11 cellular contexts compared by ENCODE assay signal in the genomic region with DNA sequence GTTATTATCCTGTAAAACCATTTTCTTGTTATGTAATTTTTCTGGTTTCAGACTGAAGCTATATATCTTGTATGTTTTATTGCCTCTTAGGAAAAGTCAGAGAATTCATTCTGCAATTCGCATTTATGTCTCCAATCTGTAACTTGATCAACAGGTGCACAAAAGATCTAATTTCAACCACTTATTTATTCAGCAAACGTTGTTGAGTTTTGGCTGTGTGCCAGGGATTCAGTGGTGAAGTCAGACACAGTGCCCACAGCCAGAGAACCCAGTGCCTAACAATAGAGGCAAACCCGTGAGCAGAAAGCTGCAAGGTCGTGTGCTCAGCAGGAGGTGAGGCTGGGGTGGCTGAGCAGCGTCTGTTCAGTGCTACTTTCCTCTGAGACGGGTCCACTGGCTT.
A peak's percentile ranks its signal among the peaks of the same experiment; 100 is the strongest.
DNase-seq lines count a peak whose midpoint lies in the region; TF ChIP-seq lines count a peak whose summit lies in the region.
"Had no signal": no experiment of that assay in that cellular context is flagged by ENCODE, and none has a peak within 500 bp of the region (broad histone marks: within the 10 kb centered on the region; RNA-seq: fewer than 3 reads in every experiment).

No MANE protein-coding gene starts in this region.

- no peak for TF ChIP-seq POLR2A in thyroid gland (IDR thresholded peaks at IDR 0.05)
- no peak for TF ChIP-seq POLR2A in stomach (IDR thresholded peaks at IDR 0.05)

- H3K4me1 ChIP-seq in mammary epithelial cell (ENCODE audit: insufficient read depth, low read length) (no peaks in the 10 kb centered on the region), thyroid gland (peaks cover 4 to 14% of the 10 kb centered on the region in 2 donors), stomach (no peaks in the 10 kb centered on the region)

- H3K9me3 ChIP-seq in mammary epithelial cell (replicated peaks; ENCODE audit: insufficient read depth, low read length) (no peaks in the 10 kb centered on the region), thyroid gland (no peaks in the 10 kb centered on the region), stomach (peaks cover 0 to 4% (median 0%) of the 10 kb centered on the region in 4 donors)

- 82% methylated on average over 6 of the region's 6 CpGs for WGBS in mammary epithelial cell (ENCODE audit: low coverage, missing lambda C conversion rate)
- WGBS in thyroid gland, 2 donors, result 46 to 49% methylated on average over 6 of the region's 6 CpGs
- WGBS in stomach, 5 donors, result 51 to 63% (median 59%) methylated on average over 6 of the region's 6 CpGs

- TF ChIP-seq CTCF in MCF 10A (IDR thresholded peaks at IDR 0.05; ENCODE audit: unreplicated experiment) (no peak), mammary epithelial cell (conservative IDR thresholded peaks at IDR 0.05 in 1 of 2, IDR thresholded peaks at IDR 0.05 in 1 of 2; ENCODE audit: extremely low read depth in 1 of 2, insufficient read depth in 1 of 2, low read depth in 1 of 2, low read length in 2 of 2) (no peak), choroid plexus epithelial cell (conservative IDR thresholded peaks at IDR 0.05; ENCODE audit: low read depth, low read length) (no peak), thyroid gland (IDR thresholded peaks at IDR 0.05) (no peak), stomach (IDR thresholded peaks at IDR 0.05) (no peak)

- no peaks in the 10 kb centered on the region for H3K4me1 Mint-ChIP-seq in MCF 10A (ENCODE audit: insufficient read depth, unreplicated experiment)
- no peaks in the 10 kb centered on the region for H3K4me1 Mint-ChIP-seq in activated T-helper 1 cell treated with anti-CD3 and anti-CD28 coated beads, Interleukin-12 subunit alpha, Interleukin-12 subunit beta, Interleukin-2, Interleukin-4 antibody, amounts not matched to agents 30 ng/mL and 10 ng/mL and 1 ng/mL, durations not matched to agents 14 hours and 24 hours and 36 hours (ENCODE audit: low read depth)
- H3K4me1 Mint-ChIP-seq: activated naive CD4-positive, alpha-beta T cell treated with anti-CD3 and anti-CD28 coated beads, Interleukin-2, amount 50 U/mL, for 24 hours had no signal

- no peak overlapping the region for H3K4me3 Mint-ChIP-seq in MCF 10A (ENCODE audit: unreplicated experiment)
- H3K4me3 Mint-ChIP-seq in activated T-helper 1 cell treated with anti-CD3 and anti-CD28 coated beads, Interleukin-12 subunit alpha, Interleukin-12 subunit beta, Interleukin-2, Interleukin-4 antibody, amounts not matched to agents 30 ng/mL and 10 ng/mL and 1 ng/mL, durations not matched to agents 14 hours and 24 hours and 36 hours, result no peak overlapping the region
- H3K4me3 Mint-ChIP-seq: activated naive CD4-positive, alpha-beta T cell treated with anti-CD3 and anti-CD28 coated beads, Interleukin-2, amount 50 U/mL, for 24 hours; type B pancreatic cell had no signal

- no peak overlapping the region for H2AFZ ChIP-seq in mammary epithelial cell (ENCODE audit: low read depth, low read length)

- POLR2A ChIA-PET in MCF 10A (lab: Yijun Ruan, JAX), result no interaction called here

- H3K4me2 ChIP-seq in mammary epithelial cell (ENCODE audit: insufficient read depth, low read depth, low read length), result no peak overlapping the region

- no peak overlapping the region for H3K27ac Mint-ChIP-seq in MCF 10A (ENCODE audit: low read depth, unreplicated experiment)
- no peak overlapping the region for H3K27ac Mint-ChIP-seq in activated T-helper 1 cell treated with anti-CD3 and anti-CD28 coated beads, Interleukin-12 subunit alpha, Interleukin-12 subunit beta, Interleukin-2, Interleukin-4 antibody, amounts not matched to agents 30 ng/mL and 10 ng/mL and 1 ng/mL, durations not matched to agents 14 hours and 24 hours and 36 hours
- H3K27ac Mint-ChIP-seq: activated naive CD4-positive, alpha-beta T cell treated with anti-CD3 and anti-CD28 coated beads, Interleukin-2, amount 50 U/mL, for 24 hours had no signal

- in situ Hi-C loops in mammary epithelial cell (cut with MboI; ENCODE audit: low sequenced_read_pairs in 2 of 2), result no loop called here

- H3K27me3 ChIP-seq in mammary epithelial cell (ENCODE audit: insufficient read depth, low read length) (no peaks in the 10 kb centered on the region), thyroid gland (no peaks in the 10 kb centered on the region), stomach (no peaks in the 10 kb centered on the region)

- DNase-seq in MCF 10A (ENCODE audit: unreplicated experiment) (peak; percentile 30), mammary epithelial cell (no peak), NCI-H2227 (lab: John Stamatoyannopoulos, UW; ENCODE audit: unreplicated experiment) (peak; percentile 42), choroid plexus epithelial cell (ENCODE audit: low read depth) (peak; percentile 27), thyroid gland (peak; percentile 69 to 78), stomach (no peak)
- DNase-seq in activated T-helper 1 cell treated with anti-CD3 and anti-CD28 coated beads, Interleukin-12 subunit alpha, Interleukin-12 subunit beta, Interleukin-2, Interleukin-4 antibody, amounts not matched to agents 30 ng/mL and 10 ng/mL and 1 ng/mL, durations not matched to agents 14 hours and 24 hours and 36 hours (ENCODE audit: low spot score), result no peak
- DNase-seq in effector CD8-positive, alpha-beta T cell (lab: John Stamatoyannopoulos, UW), result no peak
- DNase-seq: 8988T had no signal

- no peaks in the 10 kb centered on the region for H3K79me2 ChIP-seq in mammary epithelial cell (ENCODE audit: insufficient read depth, low read length)

- H3K4me3 ChIP-seq in mammary epithelial cell (replicated peaks in 1 of 3; ENCODE audit: insufficient read depth in 1 of 3, low read depth in 2 of 3, low read length in 3 of 3) (no peak overlapping the region), choroid plexus epithelial cell (ENCODE audit: low read depth, low read length) (no peak overlapping the region), thyroid gland (replicated peaks in 1 of 3) (no peak overlapping the region), stomach (no peak overlapping the region)

- no peak for TF ChIP-seq EP300 in stomach (IDR thresholded peaks at IDR 0.05)

- CTCF ChIA-PET in MCF 10A (lab: Yijun Ruan, JAX) (no interaction called here), mammary epithelial cell (lab: Charles Lee; ENCODE audit: low non-redundant PET) (no interaction called here)

- no peak overlapping the region for H3K9ac ChIP-seq in mammary epithelial cell (ENCODE audit: insufficient read depth, low read length)

- H3K36me3 Mint-ChIP-seq in MCF 10A (ENCODE audit: insufficient read depth, unreplicated experiment), result peaks cover 28% of the 10 kb centered on the region
- H3K36me3 Mint-ChIP-seq in activated T-helper 1 cell treated with anti-CD3 and anti-CD28 coated beads, Interleukin-12 subunit alpha, Interleukin-12 subunit beta, Interleukin-2, Interleukin-4 antibody, amounts not matched to agents 30 ng/mL and 10 ng/mL and 1 ng/mL, durations not matched to agents 14 hours and 24 hours and 36 hours (ENCODE audit: low read depth), result peaks cover 38% of the 10 kb centered on the region

- dilution Hi-C loops in mammary epithelial cell (cut with HindIII; ENCODE audit: low sequenced_read_pairs), result no loop called here

- BruUV-seq in MCF 10A (replicated peaks; lab: Mats Ljungman, UMichigan) (no TSS peak), mammary epithelial cell (replicated peaks; lab: Mats Ljungman, UMichigan) (no TSS peak)

- H3K27ac ChIP-seq in mammary epithelial cell (ENCODE audit: insufficient read depth, low read depth, low read length) (no peak overlapping the region), thyroid gland (no peak overlapping the region), stomach (no peak overlapping the region)

- no peaks in the 10 kb centered on the region for H3K27me3 Mint-ChIP-seq in MCF 10A (ENCODE audit: insufficient read depth, unreplicated experiment)
- H3K27me3 Mint-ChIP-seq in activated T-helper 1 cell treated with anti-CD3 and anti-CD28 coated beads, Interleukin-12 subunit alpha, Interleukin-12 subunit beta, Interleukin-2, Interleukin-4 antibody, amounts not matched to agents 30 ng/mL and 10 ng/mL and 1 ng/mL, durations not matched to agents 14 hours and 24 hours and 36 hours (ENCODE audit: insufficient read depth), result no peaks in the 10 kb centered on the region
- H3K27me3 Mint-ChIP-seq: activated naive CD4-positive, alpha-beta T cell treated with anti-CD3 and anti-CD28 coated beads, Interleukin-2, amount 50 U/mL, for 24 hours; type B pancreatic cell had no signal

- H3K9me3 Mint-ChIP-seq in MCF 10A (ENCODE audit: unreplicated experiment), result no peaks in the 10 kb centered on the region
- peaks cover 8% of the 10 kb centered on the region for H3K9me3 Mint-ChIP-seq in activated T-helper 1 cell treated with anti-CD3 and anti-CD28 coated beads, Interleukin-12 subunit alpha, Interleukin-12 subunit beta, Interleukin-2, Interleukin-4 antibody, amounts not matched to agents 30 ng/mL and 10 ng/mL and 1 ng/mL, durations not matched to agents 14 hours and 24 hours and 36 hours
- H3K9me3 Mint-ChIP-seq: activated naive CD4-positive, alpha-beta T cell treated with anti-CD3 and anti-CD28 coated beads, Interleukin-2, amount 50 U/mL, for 24 hours; type B pancreatic cell had no signal

- no peaks in the 10 kb centered on the region for H4K20me1 ChIP-seq in mammary epithelial cell (ENCODE audit: insufficient read depth, low read length)

- H3K36me3 ChIP-seq in mammary epithelial cell (ENCODE audit: insufficient read depth, low read length), result no peaks in the 10 kb centered on the region
- H3K36me3 ChIP-seq in thyroid gland, result peaks cover 6 to 13% of the 10 kb centered on the region in 2 donors
- H3K36me3 ChIP-seq in stomach, result peaks cover 3 to 76% (median 61%) of the 10 kb centered on the region in 4 donors

- intact Hi-C loops in MCF 10A (cut with micrococcal nuclease), result no loop called here
- intact Hi-C loops in mammary epithelial cell (cut with micrococcal nuclease), result no loop called here
- intact Hi-C loops in thyroid gland (cut with DNase I), result no loop called here
- intact Hi-C loops in activated T-helper 1 cell treated with anti-CD3 and anti-CD28 coated beads, Interleukin-12 subunit alpha, Interleukin-12 subunit beta, Interleukin-2, Interleukin-4 antibody, amounts not matched to agents 30 ng/mL and 10 ng/mL and 1 ng/mL, durations not matched to agents 14 hours and 24 hours and 36 hours (cut with micrococcal nuclease), result no loop called here
- intact Hi-C loops in stomach (cut with DNase I; ENCODE audit: low total_unique reads), result no loop called here

Comparison
In these comparisons a context has a peak if more than half of its experiments do, and no peak if none do; other contexts are left out.
1. DNase-seq: peak in MCF 10A (single experiment), NCI-H2227 (single experiment), choroid plexus epithelial cell (single experiment) and thyroid gland (2 of 2); none in mammary epithelial cell (single experiment), activated T-helper 1 cell treated with anti-CD3 and anti-CD28 coated beads, Interleukin-12 subunit alpha, Interleukin-12 subunit beta, Interleukin-2, Interleukin-4 antibody, amounts not matched to agents 30 ng/mL and 10 ng/mL and 1 ng/mL, durations not matched to agents 14 hours and 24 hours and 36 hours (single experiment), stomach (single experiment) and effector CD8-positive, alpha-beta T cell (single experiment).